ENCODE assay signal across 9 cellular contexts in the genomic region with DNA sequence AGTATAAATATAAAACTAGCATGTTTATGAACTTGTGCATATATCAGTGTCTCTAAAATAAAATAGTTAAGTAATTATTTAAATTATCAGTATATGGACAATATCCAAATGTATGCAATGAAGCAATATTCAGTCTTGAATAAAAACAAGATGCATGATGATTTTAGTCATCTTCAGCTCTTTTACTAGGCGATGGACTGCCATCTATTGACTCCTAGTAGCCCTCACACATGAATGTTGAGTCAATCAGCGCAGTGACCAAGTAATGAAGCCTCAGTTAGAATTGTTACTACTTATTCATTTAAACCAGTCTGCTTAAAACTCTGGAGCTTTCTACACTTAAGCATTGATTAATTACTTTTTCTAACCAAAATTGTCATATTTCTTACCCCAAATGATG.
DNase-seq lines count a peak whose midpoint lies in the region; ATAC-seq, FAIRE-seq and TF ChIP-seq lines count a peak whose summit lies in the region.
"Had no signal": no experiment of that assay in that cellular context is flagged by ENCODE, and none has a peak within 500 bp of the region (broad histone marks: within the 10 kb centered on the region; RNA-seq: fewer than 3 reads in every experiment).

No MANE protein-coding gene starts in this region.

- no peak for TF ChIP-seq RAD21 in HepG2 (CRISPR knock-in tag; IDR thresholded peaks at IDR 0.05)

- POLR2A ChIA-PET in HEK293 (lab: Yijun Ruan, JAX) (interaction anchor here (0.5 to 0.6 kb wide), 2 partner anchors 302 kb away, joined by 3 to 4 read pairs; no protein-coding TSS in a partner anchor), HepG2 (lab: Yijun Ruan, JAX) (no interaction called here)

- H2AFZ ChIP-seq in HepG2 (ENCODE audit: low read length): no peak overlapping the region

- H3K9ac ChIP-seq in HepG2 (ENCODE audit: insufficient read depth, low read depth, low read length): no peak overlapping the region

- intact Hi-C loops in HepG2 (cut with micrococcal nuclease; ENCODE audit: unreplicated experiment) (loop anchor here (1.0 kb wide), 1 partner anchor 333 kb away; no protein-coding TSS in a partner anchor), Right ventricle myocardium superior (cut with DNase I) (no loop called here)

- H3K9me3 Mint-ChIP-seq in activated CD8-positive, alpha-beta memory T cell treated with anti-CD3 and anti-CD28 coated beads, Interleukin-2, amount 10 ng/mL, durations not matched to agents 7 days and 5 days (ENCODE audit: low read depth): no peaks in the 10 kb centered on the region
- H3K9me3 Mint-ChIP-seq: T-helper 1 cell treated with Interleukin-12 subunit alpha and Interleukin-12 subunit beta and Interleukin-4 antibody, amounts not matched to agents 30 μg/mL and 1 μg/mL, for 36 hours had no signal

- H3K4me3 Mint-ChIP-seq in activated CD8-positive, alpha-beta memory T cell treated with anti-CD3 and anti-CD28 coated beads, Interleukin-2, amount 10 ng/mL, durations not matched to agents 7 days and 5 days: no peak overlapping the region
- H3K4me3 Mint-ChIP-seq: T-helper 1 cell treated with Interleukin-12 subunit alpha and Interleukin-12 subunit beta and Interleukin-4 antibody, amounts not matched to agents 30 μg/mL and 1 μg/mL, for 36 hours had no signal

- ATAC-seq in RWPE2 (ENCODE audit: low read depth) (no peak), HepG2 (no peak), Right ventricle myocardium superior (ENCODE audit: poor library complexity) (no peak), GM19023 (IDR thresholded peaks at IDR 0.05; ENCODE audit: unreplicated experiment) (no peak)
- no peak for ATAC-seq in activated CD8-positive, alpha-beta memory T cell treated with anti-CD3 and anti-CD28 coated beads, Interleukin-2, amount 10 ng/mL, durations not matched to agents 7 days and 5 days

- H3K36me3 Mint-ChIP-seq in activated CD8-positive, alpha-beta memory T cell treated with anti-CD3 and anti-CD28 coated beads, Interleukin-2, amount 10 ng/mL, durations not matched to agents 7 days and 5 days: no peaks in the 10 kb centered on the region

- no peak for TF ChIP-seq CTCF in HEK293 (tag by site-specific recombination; IDR thresholded peaks at IDR 0.05)
- TF ChIP-seq CTCF in RWPE2 (IDR thresholded peaks at IDR 0.05; ENCODE audit: poor library complexity, severe bottlenecking): peak; percentile 60
- peak; percentile 49 for TF ChIP-seq CTCF in HepG2 (CRISPR knock-in tag; IDR thresholded peaks at IDR 0.05)

- CTCF ChIA-PET in HEK293 (lab: Yijun Ruan, JAX) (interaction anchor here (0.6 to 5.0 kb wide), 10 partner anchors 8 to 601 kb away, joined by 3 to 42 read pairs (median 4); no protein-coding TSS in a partner anchor), HepG2 (lab: Yijun Ruan, JAX; ENCODE audit: low intra/inter-chr PET ratio, low total read pairs) (no interaction called here)
- CTCF ChIA-PET in activated CD8-positive, alpha-beta memory T cell treated with anti-CD3 and anti-CD28 coated beads, Interleukin-2, amount 10 ng/mL, durations not matched to agents 7 days and 5 days (lab: Charles Lee): interaction anchor here (0.7 to 3.1 kb wide), 7 partner anchors 8 to 457 kb away, joined by 3 to 14 read pairs (median 4); partner anchors contain the start of gene ZCCHC7

- WGBS in HepG2 (ENCODE audit: low lambda C conversion rate): 92% methylated on average over 2 of the region's 2 CpGs

- no peak for TF ChIP-seq POLR2A in HepG2 (IDR thresholded peaks at IDR 0.05; ENCODE audit: insufficient read depth in 1 of 2, low read depth in 2 of 2, low read length in 2 of 2)

- H3K27ac Mint-ChIP-seq in activated CD8-positive, alpha-beta memory T cell treated with anti-CD3 and anti-CD28 coated beads, Interleukin-2, amount 10 ng/mL, durations not matched to agents 7 days and 5 days: no peak overlapping the region
- H3K27ac Mint-ChIP-seq: T-helper 1 cell treated with Interleukin-12 subunit alpha and Interleukin-12 subunit beta and Interleukin-4 antibody, amounts not matched to agents 30 μg/mL and 1 μg/mL, for 36 hours had no signal

- peaks cover 10% of the 10 kb centered on the region for H3K4me1 Mint-ChIP-seq in activated CD8-positive, alpha-beta memory T cell treated with anti-CD3 and anti-CD28 coated beads, Interleukin-2, amount 10 ng/mL, durations not matched to agents 7 days and 5 days

- peaks cover 5% of the 10 kb centered on the region; the same call in 1 of the 2 replicates for H3K4me1 ChIP-seq in HEK293 (ENCODE audit: control insufficient read depth, insufficient read depth, low read length)
- no peaks in the 10 kb centered on the region for H3K4me1 ChIP-seq in RWPE2 (ENCODE audit: insufficient read depth, poor library complexity, severe bottlenecking)
- H3K4me1 ChIP-seq in HepG2 (ENCODE audit: insufficient read depth, low read length): no peaks in the 10 kb centered on the region

- H4K20me1 ChIP-seq in HepG2 (ENCODE audit: insufficient read depth, low read length): no peaks in the 10 kb centered on the region

- DNase-seq in ELR (ENCODE audit: low read depth) (peak; percentile 63), RWPE2 (ENCODE audit: low spot score) (no peak), HepG2 (ENCODE audit: low spot score) (no peak), anterior cingulate cortex (lab: John Stamatoyannopoulos, UW) (no peak), Right ventricle myocardium superior (no peak)
- DNase-seq in activated CD8-positive, alpha-beta memory T cell treated with anti-CD3 and anti-CD28 coated beads, Interleukin-2, amount 10 ng/mL, durations not matched to agents 7 days and 5 days: no peak

- in situ Hi-C loops in HepG2 (cut with HindIII; ENCODE audit: extremely low pct_ligation_motif_present, low pct_unique_long_range_greater_than_20kb): no loop called here

- H3K9me3 ChIP-seq in HEK293 (ENCODE audit: control insufficient read depth, insufficient read depth, low read depth, low read length): no peaks in the 10 kb centered on the region
- H3K9me3 ChIP-seq in RWPE2 (ENCODE audit: severe bottlenecking): no peaks in the 10 kb centered on the region
- H3K9me3 ChIP-seq in HepG2 (ENCODE audit: low read length): no peaks in the 10 kb centered on the region

- H3K36me3 ChIP-seq in HEK293 (ENCODE audit: control insufficient read depth in 2 of 2, insufficient read depth in 1 of 2, low read length in 2 of 2) (no peaks in the 10 kb centered on the region), RWPE2 (ENCODE audit: low read depth) (peaks cover 7% of the 10 kb centered on the region; the same call in 1 of the 2 replicates), HepG2 (replicated peaks in 1 of 2; ENCODE audit: control insufficient read depth in 1 of 2, insufficient read depth in 2 of 2, low read length in 2 of 2) (no peaks in the 10 kb centered on the region)

- H3K27me3 ChIP-seq in RWPE2 (ENCODE audit: insufficient read depth, poor library complexity, severe bottlenecking) (no peaks in the 10 kb centered on the region), HepG2 (ENCODE audit: control insufficient read depth in 1 of 2, insufficient read depth in 2 of 2, low read length in 2 of 2) (no peaks in the 10 kb centered on the region)

- H3K4me2 ChIP-seq in HepG2 (ENCODE audit: low read depth, low read length): no peak overlapping the region

- no peak for FAIRE-seq in HepG2 (lab: Jason Lieb, UNC)

- TF ChIP-seq EP300 in HepG2 (IDR thresholded peaks at IDR 0.05; ENCODE audit: low read depth in 2 of 2, low read length in 2 of 2) (no peak), HepG2 (CRISPR knock-in tag; IDR thresholded peaks at IDR 0.05; ENCODE audit: borderline replicate concordance) (no peak)

- H3K4me3 ChIP-seq in HEK293 (ENCODE audit: low read depth, low read length) (no peak overlapping the region), RWPE2 (ENCODE audit: severe bottlenecking) (no peak overlapping the region), HepG2 (replicated peaks in 1 of 3; ENCODE audit: insufficient read depth in 1 of 3, low read depth in 2 of 3, low read length in 3 of 3) (no peak overlapping the region)

- no peaks in the 10 kb centered on the region for H3K27me3 Mint-ChIP-seq in activated CD8-positive, alpha-beta memory T cell treated with anti-CD3 and anti-CD28 coated beads, Interleukin-2, amount 10 ng/mL, durations not matched to agents 7 days and 5 days

- no TSS peak for BruUV-seq in HepG2 (replicated peaks; lab: Mats Ljungman, UMichigan)

- H3K27ac ChIP-seq in HEK293 (ENCODE audit: extremely low read depth, low read depth, low read length) (no peak overlapping the region), RWPE2 (ENCODE audit: poor library complexity, severe bottlenecking) (no peak overlapping the region), HepG2 (ENCODE audit: extremely low read length, insufficient read depth, low read length) (no peak overlapping the region)

- no peaks in the 10 kb centered on the region for H3K79me2 ChIP-seq in HepG2 (ENCODE audit: insufficient read depth, low read length)

TF ChIP-seq in HEK293, 187 proteins besides CTCF, POLR2A, EP300 and RAD21:
- 0 out of 2 replicates have a peak, but pooled peaks have one; percentile 26 for TF ChIP-seq ZNF664 (tag by site-specific recombination; IDR thresholded peaks at IDR 0.05)
- TF ChIP-seq ZNF654 (tag by site-specific recombination; IDR thresholded peaks at IDR 0.05; ENCODE audit: low read depth): peak; percentile 63
- TF ChIP-seq MZF1 (tag by site-specific recombination; IDR thresholded peaks at IDR 0.05; ENCODE audit: borderline replicate concordance): no peak

TF ChIP-seq in HepG2, 621 proteins besides CTCF, POLR2A, EP300 and RAD21:
- TF ChIP-seq STAG1 (CRISPR knock-in tag; IDR thresholded peaks at IDR 0.05) (peak; percentile 49), KLF16 (CRISPR knock-in tag; IDR thresholded peaks at IDR 0.05) (no peak)
TF ChIP-seq in HepG2: peak in this region for 1.
